In the genomic region with DNA sequence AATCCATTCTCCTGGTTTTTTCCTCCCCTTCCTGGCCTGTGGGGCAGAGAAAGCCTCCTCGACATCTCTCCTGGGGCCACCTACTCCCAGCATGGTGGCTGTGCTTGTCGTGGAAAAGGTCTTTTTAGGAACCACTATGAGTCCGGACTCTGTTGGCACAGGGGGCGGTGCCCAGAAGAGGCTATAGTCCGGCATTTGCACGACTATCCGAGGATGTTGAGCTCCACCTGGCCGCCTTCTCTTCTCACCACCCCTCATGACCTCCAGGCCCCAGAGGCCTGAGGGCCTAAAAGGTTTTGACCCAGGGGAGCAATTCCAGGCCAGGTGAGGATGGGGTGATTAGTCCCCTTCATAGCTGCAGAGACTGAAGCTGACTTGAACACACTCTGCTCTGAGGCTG, we compare ENCODE assay signal across 1 cellular context.
TF ChIP-seq lines count a peak whose summit lies in the region.

No MANE protein-coding gene starts in this region.

TF ChIP-seq in IMR-90, 13 proteins besides CTCF, POLR2A, EP300 and RAD21:
- TF ChIP-seq CEBPB (IDR thresholded peaks at IDR 0.05; ENCODE audit: low read depth, low read length) (no peak), RFX5 (IDR thresholded peaks at IDR 0.05; ENCODE audit: low read depth, low read length) (no peak), MAFK (IDR thresholded peaks at IDR 0.05; ENCODE audit: low read depth, low read length) (no peak), NFE2L2 (IDR thresholded peaks at IDR 0.05; ENCODE audit: low read depth, low read length) (no peak), SMC3 (IDR thresholded peaks at IDR 0.05; ENCODE audit: low read depth, low read length) (no peak), MAZ (IDR thresholded peaks at IDR 0.05; ENCODE audit: borderline replicate concordance, low read depth, low read length) (no peak), MXI1 (IDR thresholded peaks at IDR 0.05; ENCODE audit: borderline replicate concordance, low read depth, low read length) (no peak), RCOR1 (IDR thresholded peaks at IDR 0.05; ENCODE audit: insufficient replicate concordance, low read length) (no peak), ELK1 (IDR thresholded peaks at IDR 0.05; ENCODE audit: borderline replicate concordance, low read depth, low read length) (no peak), CHD1 (IDR thresholded peaks at IDR 0.05; ENCODE audit: low read depth, low read length) (no peak), BHLHE40 (IDR thresholded peaks at IDR 0.05; ENCODE audit: low read depth, low read length) (no peak), FOS (IDR thresholded peaks at IDR 0.05; ENCODE audit: low read depth, low read length) (no peak)
